Comparison of ENCODE assay signal across 1 cellular context in the genomic region with DNA sequence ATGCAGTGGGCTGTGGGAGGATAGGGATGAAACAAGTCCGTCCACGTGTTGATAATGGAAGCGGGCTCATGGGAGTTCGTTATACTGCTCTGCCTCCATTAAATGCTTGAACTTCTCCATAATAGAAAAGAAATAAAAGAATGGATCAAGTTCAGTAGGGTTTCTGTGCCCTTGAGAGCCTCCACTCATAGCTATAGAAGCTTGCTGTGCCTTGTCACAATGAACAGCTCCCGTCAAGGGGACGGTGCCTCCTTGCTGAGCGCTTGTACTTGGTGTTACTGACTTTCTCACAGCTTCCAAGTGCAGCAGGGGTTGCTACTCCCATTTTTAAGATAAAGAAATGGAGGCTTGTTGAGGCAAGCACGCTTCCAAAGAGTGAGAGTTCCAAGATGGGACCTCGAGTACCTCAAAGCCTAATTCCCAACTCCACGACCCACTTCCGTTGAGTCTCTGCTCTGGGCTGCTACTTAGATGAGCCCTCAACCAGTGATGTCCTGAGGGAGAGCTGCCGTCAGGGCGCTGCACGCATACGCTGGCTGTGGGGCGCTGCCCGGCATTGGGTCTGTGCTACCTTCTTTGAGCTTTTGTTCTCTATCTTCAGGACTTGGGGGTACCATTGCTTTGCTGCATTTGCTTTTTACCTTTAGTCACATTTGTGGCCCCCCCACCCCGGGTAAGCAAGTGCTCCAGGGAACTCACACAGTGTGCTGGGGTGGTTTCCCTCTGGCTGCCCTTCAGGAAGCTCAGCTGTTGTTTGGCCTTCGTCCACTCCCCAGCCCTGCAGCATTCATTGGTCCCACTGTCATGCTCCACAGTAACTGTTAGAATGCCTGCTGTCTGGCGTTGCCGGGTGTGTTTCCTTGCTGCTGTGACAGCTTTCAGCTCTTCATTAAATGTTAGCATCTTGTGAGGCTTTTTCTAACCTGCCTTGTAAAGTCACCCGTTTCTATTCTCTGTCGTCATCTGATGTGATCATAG.
TF ChIP-seq lines count a peak whose summit lies in the region.

No MANE protein-coding gene starts in this region.

TF ChIP-seq in HCT116, 20 proteins besides CTCF, POLR2A, EP300 and RAD21:
- no peak for TF ChIP-seq EZH2 (IDR thresholded peaks at IDR 0.05)
- TF ChIP-seq JUND (IDR thresholded peaks at IDR 0.05), result no peak
- TF ChIP-seq TCF7L2 (IDR thresholded peaks at IDR 0.05; ENCODE audit: borderline replicate concordance, extremely low read depth, insufficient read depth, insufficient read length), result no peak
- no peak for TF ChIP-seq YY1 (IDR thresholded peaks at IDR 0.05; ENCODE audit: extremely low read depth, insufficient replicate concordance, low read depth, low read length)
- no peak for TF ChIP-seq CBX3 (IDR thresholded peaks at IDR 0.05; ENCODE audit: low read depth)
- TF ChIP-seq FOSL1 (IDR thresholded peaks at IDR 0.05; ENCODE audit: low read depth), result no peak
- TF ChIP-seq EGR1 (IDR thresholded peaks at IDR 0.05; ENCODE audit: low read depth), result no peak
- TF ChIP-seq CEBPB (IDR thresholded peaks at IDR 0.05; ENCODE audit: low read depth), result no peak
- no peak; the same call in 1 of the 2 replicates for TF ChIP-seq POLR2AphosphoS5 (IDR thresholded peaks at IDR 0.05; ENCODE audit: low read depth, low read length)
- TF ChIP-seq, protein P1, sequence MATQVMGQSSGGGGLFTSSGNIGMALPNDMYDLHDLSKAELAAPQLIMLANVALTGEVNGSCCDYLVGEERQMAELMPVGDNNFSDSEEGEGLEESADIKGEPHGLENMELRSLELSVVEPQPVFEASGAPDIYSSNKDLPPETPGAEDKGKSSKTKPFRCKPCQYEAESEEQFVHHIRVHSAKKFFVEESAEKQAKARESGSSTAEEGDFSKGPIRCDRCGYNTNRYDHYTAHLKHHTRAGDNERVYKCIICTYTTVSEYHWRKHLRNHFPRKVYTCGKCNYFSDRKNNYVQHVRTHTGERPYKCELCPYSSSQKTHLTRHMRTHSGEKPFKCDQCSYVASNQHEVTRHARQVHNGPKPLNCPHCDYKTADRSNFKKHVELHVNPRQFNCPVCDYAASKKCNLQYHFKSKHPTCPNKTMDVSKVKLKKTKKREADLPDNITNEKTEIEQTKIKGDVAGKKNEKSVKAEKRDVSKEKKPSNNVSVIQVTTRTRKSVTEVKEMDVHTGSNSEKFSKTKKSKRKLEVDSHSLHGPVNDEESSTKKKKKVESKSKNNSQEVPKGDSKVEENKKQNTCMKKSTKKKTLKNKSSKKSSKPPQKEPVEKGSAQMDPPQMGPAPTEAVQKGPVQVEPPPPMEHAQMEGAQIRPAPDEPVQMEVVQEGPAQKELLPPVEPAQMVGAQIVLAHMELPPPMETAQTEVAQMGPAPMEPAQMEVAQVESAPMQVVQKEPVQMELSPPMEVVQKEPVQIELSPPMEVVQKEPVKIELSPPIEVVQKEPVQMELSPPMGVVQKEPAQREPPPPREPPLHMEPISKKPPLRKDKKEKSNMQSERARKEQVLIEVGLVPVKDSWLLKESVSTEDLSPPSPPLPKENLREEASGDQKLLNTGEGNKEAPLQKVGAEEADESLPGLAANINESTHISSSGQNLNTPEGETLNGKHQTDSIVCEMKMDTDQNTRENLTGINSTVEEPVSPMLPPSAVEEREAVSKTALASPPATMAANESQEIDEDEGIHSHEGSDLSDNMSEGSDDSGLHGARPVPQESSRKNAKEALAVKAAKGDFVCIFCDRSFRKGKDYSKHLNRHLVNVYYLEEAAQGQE (IDR thresholded peaks at IDR 0.05; ENCODE audit: low read depth), result no peak
- TF ChIP-seq SP1 (IDR thresholded peaks at IDR 0.05; ENCODE audit: low read depth), result no peak
- TF ChIP-seq, protein P2, sequence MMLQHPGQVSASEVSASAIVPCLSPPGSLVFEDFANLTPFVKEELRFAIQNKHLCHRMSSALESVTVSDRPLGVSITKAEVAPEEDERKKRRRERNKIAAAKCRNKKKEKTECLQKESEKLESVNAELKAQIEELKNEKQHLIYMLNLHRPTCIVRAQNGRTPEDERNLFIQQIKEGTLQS (IDR thresholded peaks at IDR 0.05), result no peak
- TF ChIP-seq ZNF274 (IDR thresholded peaks at IDR 0.05; ENCODE audit: low read depth, low read length), result no peak
